Comparison of ENCODE assay signal across 1 cellular context in the genomic region with DNA sequence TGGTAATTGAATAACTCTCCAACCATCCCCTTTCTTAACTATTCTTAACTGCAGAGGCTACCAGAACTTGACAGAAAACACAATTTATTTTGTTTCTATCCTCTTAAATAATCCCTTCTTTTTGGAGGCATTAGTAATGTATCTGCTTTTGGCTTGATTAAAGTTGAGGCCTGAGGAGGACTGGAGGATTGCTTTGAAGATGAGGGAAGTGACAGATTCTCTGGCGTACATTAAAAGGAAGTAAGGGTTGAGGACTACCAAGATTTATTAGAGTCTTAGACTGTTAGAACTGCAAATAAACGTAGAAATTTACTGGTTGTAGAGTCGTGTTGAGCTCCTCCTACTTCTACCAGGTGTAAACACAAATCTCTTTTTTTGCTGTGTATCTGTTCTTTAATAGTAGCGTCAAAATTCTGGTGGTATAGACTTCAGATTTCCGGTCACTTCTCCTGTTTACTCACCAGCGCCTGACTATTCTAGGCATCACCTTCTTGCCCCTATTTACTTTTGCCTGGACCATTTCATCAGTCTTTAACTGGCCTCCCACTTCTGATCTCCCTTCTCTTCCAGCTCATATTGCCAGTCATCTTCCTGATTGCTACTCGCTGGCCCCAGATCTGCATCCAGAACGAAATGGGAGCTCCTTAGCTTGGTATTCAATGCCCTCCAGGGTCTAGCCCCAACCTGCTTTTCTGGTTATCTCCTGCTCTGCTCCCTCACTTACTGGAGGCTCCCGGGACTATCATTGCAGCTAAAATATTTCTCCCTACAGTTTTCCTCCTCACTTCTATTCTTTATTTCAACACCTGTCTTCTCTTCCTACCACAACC.
TF ChIP-seq lines count a peak whose summit lies in the region.

No MANE protein-coding gene starts in this region.

TF ChIP-seq in endothelial cell of umbilical vein, 7 proteins besides CTCF, POLR2A, EP300 and RAD21 (continued from another document):
- TF ChIP-seq FOS (IDR thresholded peaks at IDR 0.05; ENCODE audit: borderline replicate concordance, insufficient read depth, low read length), result no peak
TF ChIP-seq in endothelial cell of umbilical vein: peak in this region for 1.
